In the genomic region with DNA sequence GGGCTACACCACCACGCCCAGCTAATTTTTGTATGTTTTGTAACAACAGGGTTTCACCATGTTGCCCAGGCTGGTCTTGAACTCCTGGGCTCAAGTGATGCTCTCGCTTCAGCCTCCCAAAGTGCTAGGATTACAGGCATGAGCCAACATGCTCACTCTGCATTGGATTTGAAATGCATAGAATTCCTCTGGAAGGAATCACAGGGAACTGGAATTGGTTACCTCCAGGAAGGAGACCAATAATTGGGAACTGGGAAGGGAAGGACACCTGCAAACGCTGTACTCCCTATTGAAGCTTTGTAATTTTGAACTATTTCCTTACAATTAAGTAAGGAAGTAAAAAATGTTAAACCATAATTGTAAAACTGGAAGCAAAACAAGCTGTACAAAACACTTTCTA, we compare ENCODE assay signal across 7 cellular contexts.
"Had no signal": no experiment of that assay in that cellular context is flagged by ENCODE, and none has a peak within 500 bp of the region (broad histone marks: within the 10 kb centered on the region; RNA-seq: fewer than 3 reads in every experiment).

No MANE protein-coding gene starts in this region.

- H3K4me3 ChIP-seq: HAP-1 had no signal

- DNase-seq: GOT3, H7, KBM-7 had no signal

- H3K9me3 ChIP-seq: HAP-1 had no signal

- H3K36me3 ChIP-seq: HAP-1 had no signal

- H3K27ac ChIP-seq: HL-60 had no signal

- H3K4me1 ChIP-seq: HAP-1 had no signal

- ATAC-seq: HCT116, HepG2 had no signal
